Comparison of ENCODE assay signal across 29 cellular contexts in the genomic region with DNA sequence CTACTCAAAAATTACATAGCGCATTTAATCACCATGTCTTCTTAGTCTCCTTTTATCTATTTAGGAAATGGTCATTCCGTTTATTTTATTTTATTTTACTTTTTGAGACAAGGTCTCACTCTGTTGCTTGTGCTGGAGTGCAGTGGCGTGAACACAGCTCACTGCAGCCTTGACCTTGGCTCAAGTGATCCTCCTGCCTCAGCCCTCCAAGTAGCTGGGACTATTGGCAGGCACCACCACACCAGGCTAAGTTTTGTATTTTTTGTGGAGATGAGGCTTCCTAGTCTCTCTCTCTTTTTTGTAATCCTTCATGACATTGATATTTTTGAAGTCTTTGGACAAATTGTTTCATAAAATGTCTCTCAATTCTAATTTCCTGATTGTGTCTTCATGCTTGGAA.
"Had no signal": no experiment of that assay in that cellular context is flagged by ENCODE, and none has a peak within 500 bp of the region (broad histone marks: within the 10 kb centered on the region; RNA-seq: fewer than 3 reads in every experiment).

No MANE protein-coding gene starts in this region.

- H3K4me3 ChIP-seq: adrenal gland, body of pancreas, coronary artery, esophagus squamous epithelium had no signal

- DNase-seq: activated CD4-positive, alpha-beta memory T cell treated with anti-CD3 and anti-CD28 coated beads for 36 hours; activated CD4-positive, alpha-beta T cell treated with anti-CD3 and anti-CD28 coated beads for 36 hours; activated CD4-positive, alpha-beta T cell treated with anti-CD3 and anti-CD28 coated beads, Interleukin-2, amount 10 ng/mL, durations not matched to agents 24 days and 14 days; activated CD4-positive, CD25-positive, alpha-beta regulatory T cell; activated CD4-positive, CD25-positive, alpha-beta regulatory T cell treated with anti-CD3 and anti-CD28 coated beads, Interleukin-2, amount 50 U/mL, for 72 hours; activated CD8-positive, alpha-beta memory T cell treated with anti-CD3 and anti-CD28 coated beads, Interleukin-2, amount 10 ng/mL, durations not matched to agents 7 days and 5 days; activated CD8-positive, alpha-beta memory T cell treated with anti-CD3 and anti-CD28 coated beads, Interleukin-2, amount 50 U/mL, for 4 hours; activated CD8-positive, alpha-beta T cell treated with anti-CD3 and anti-CD28 coated beads, Interleukin-2, amount 10 ng/mL, durations not matched to agents 7 days and 5 days; activated effector memory CD4-positive, alpha-beta T cell treated with anti-CD3 and anti-CD28 coated beads, Interleukin-2, amount 50 U/mL, for 16 hours; activated naive CD4-positive, alpha-beta T cell treated with anti-CD3 and anti-CD28 coated beads for 36 hours; activated naive CD8-positive, alpha-beta T cell treated with anti-CD3 and anti-CD28 coated beads for 36 hours; activated naive CD8-positive, alpha-beta T cell treated with anti-CD3 and anti-CD28 coated beads, Interleukin-2, amount 50 U/mL, for 24 hours; activated T-cell treated with anti-CD3 and anti-CD28 coated beads, Interleukin-2, amount 50 U/mL, for 1 hour; activated T-cell treated with anti-CD3 and anti-CD28 coated beads, Interleukin-2, amount 50 U/mL, for 48 hours; amygdala; aorta; body of pancreas; central memory CD4-positive, alpha-beta T cell; cerebellar nuclear complex; dermis blood vessel endothelial cell; effector CD4-positive, alpha-beta T cell; effector memory CD8-positive, alpha-beta T cell; esophagus squamous epithelium; foreskin melanocyte; head of caudate nucleus; T-helper 2 cell had no signal

- H3K36me3 ChIP-seq: adrenal gland, esophagus squamous epithelium had no signal

- H3K27me3 ChIP-seq: adrenal gland, body of pancreas, esophagus squamous epithelium had no signal

- H3K9me3 ChIP-seq: adrenal gland, body of pancreas, esophagus squamous epithelium had no signal

- ATAC-seq: activated CD4-positive, alpha-beta T cell treated with anti-CD3 and anti-CD28 coated beads for 36 hours; activated CD8-positive, alpha-beta memory T cell treated with anti-CD3 and anti-CD28 coated beads, Interleukin-2, amount 10 ng/mL, durations not matched to agents 7 days and 5 days; activated CD8-positive, alpha-beta T cell treated with anti-CD3 and anti-CD28 coated beads, Interleukin-2, amount 10 ng/mL, durations not matched to agents 7 days and 5 days; activated naive CD8-positive, alpha-beta T cell treated with anti-CD3 and anti-CD28 coated beads, Interleukin-2, amount 50 U/mL, for 24 hours; body of pancreas; effector memory CD8-positive, alpha-beta T cell had no signal

- H3K27ac ChIP-seq: adrenal gland, body of pancreas, coronary artery, epithelial cell of prostate, esophagus squamous epithelium had no signal

- H3K4me1 ChIP-seq: body of pancreas, esophagus squamous epithelium had no signal
